ENCODE assay signal across 8 cellular contexts in genomic region chr22:43923631-43924548, GRCh38. TPM values are rescaled to one million over a fixed set of nuclear protein-coding genes. Genes with fewer than 3 reads are reported as not detected.
DNase-seq lines count a peak whose midpoint lies in the region; ATAC-seq and TF ChIP-seq lines count a peak whose summit lies in the region.

A gene with protein sequence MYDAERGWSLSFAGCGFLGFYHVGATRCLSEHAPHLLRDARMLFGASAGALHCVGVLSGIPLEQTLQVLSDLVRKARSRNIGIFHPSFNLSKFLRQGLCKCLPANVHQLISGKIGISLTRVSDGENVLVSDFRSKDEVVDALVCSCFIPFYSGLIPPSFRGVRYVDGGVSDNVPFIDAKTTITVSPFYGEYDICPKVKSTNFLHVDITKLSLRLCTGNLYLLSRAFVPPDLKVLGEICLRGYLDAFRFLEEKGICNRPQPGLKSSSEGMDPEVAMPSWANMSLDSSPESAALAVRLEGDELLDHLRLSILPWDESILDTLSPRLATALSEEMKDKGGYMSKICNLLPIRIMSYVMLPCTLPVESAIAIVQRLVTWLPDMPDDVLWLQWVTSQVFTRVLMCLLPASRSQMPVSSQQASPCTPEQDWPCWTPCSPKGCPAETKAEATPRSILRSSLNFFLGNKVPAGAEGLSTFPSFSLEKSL (plus strand): TSS chr22:43923805. CDS start chr22:43923912, 107 bp downstream.

- 1% methylated on average over 57 of the region's 107 CpGs for WGBS in smooth muscle cell (ENCODE audit: low lambda C conversion rate)

- peak within 1 kb of the TSS; percentile 59 for H3K27ac ChIP-seq in smooth muscle cell (ENCODE audit: low read depth)

- H3K79me2 ChIP-seq in smooth muscle cell (ENCODE audit: low read depth) = no peaks in the 10 kb centered on the region

- H3K27me3 ChIP-seq in smooth muscle cell (ENCODE audit: low read depth) = no peaks in the 10 kb centered on the region

- no peaks in the 10 kb centered on the region for H3K9me3 ChIP-seq in smooth muscle cell (replicated peaks; ENCODE audit: low read depth)

- peaks cover 9% of the 10 kb centered on the region for H4K20me1 ChIP-seq in smooth muscle cell (ENCODE audit: low read depth)

- TF ChIP-seq CTCF in smooth muscle cell (IDR thresholded peaks at IDR 0.05; ENCODE audit: borderline replicate concordance, insufficient read depth, poor library complexity, severe bottlenecking) = peak; percentile 25

- DNase-seq in GM19238 (ENCODE audit: insufficient read length, low spot score) (peak; percentile 69), NCI-H2227 (lab: John Stamatoyannopoulos, UW; ENCODE audit: unreplicated experiment) (peak; percentile 87), iris pigment epithelial cell (ENCODE audit: low read depth) (peak; percentile 92), smooth muscle cell (lab: John Stamatoyannopoulos, UW; ENCODE audit: unreplicated experiment) (peak; percentile 90)
- peak; percentile 73 for DNase-seq in activated CD4-positive, CD25-positive, alpha-beta regulatory T cell treated with anti-CD3 and anti-CD28 coated beads, Interleukin-2, amount 50 U/mL, for 72 hours
- peak; percentile 61 for DNase-seq in central memory CD4-positive, alpha-beta T cell

- peaks cover 5% of the 10 kb centered on the region for H3F3A ChIP-seq in smooth muscle cell (ENCODE audit: low read depth)

- peak within 1 kb of the TSS; percentile 97 for H3K4me2 ChIP-seq in smooth muscle cell

- ATAC-seq in GM19397 (IDR thresholded peaks at IDR 0.05; ENCODE audit: unreplicated experiment) (no peak), HG03442 (IDR thresholded peaks at IDR 0.05; ENCODE audit: unreplicated experiment) (no peak)

- peaks cover 26% of the 10 kb centered on the region for H3K4me1 ChIP-seq in smooth muscle cell (ENCODE audit: low read depth)

- no peaks in the 10 kb centered on the region for H3K36me3 ChIP-seq in smooth muscle cell (ENCODE audit: low read depth)

- H3K4me3 ChIP-seq in smooth muscle cell = peak within 1 kb of the TSS; percentile 81

- peak within 1 kb of the TSS; percentile 90 for H3K9ac ChIP-seq in smooth muscle cell (ENCODE audit: low read depth)

- H2AFZ ChIP-seq in smooth muscle cell (ENCODE audit: low read depth) = peak within 1 kb of the TSS; percentile 92

RNA-seq across cellular contexts. Expression of the gene that starts here (rescaled TPM):
- 11.6 and 14.5 TPM in 2 replicates for total RNA-seq in smooth muscle cell
- 8.2 and 11.0 TPM in 2 replicates for polyA plus RNA-seq in smooth muscle cell
